Comparison of ENCODE assay signal across 1 cellular context in genomic region chr20:17919149-17919548, GRCh38.
TF ChIP-seq lines count a peak whose summit lies in the region.

No MANE protein-coding gene starts in this region.

TF ChIP-seq in A549, 52 proteins besides CTCF, POLR2A, EP300 and RAD21:
- TF ChIP-seq CHD4 (IDR thresholded peaks at IDR 0.05; ENCODE audit: borderline replicate concordance): no peak
- no peak for TF ChIP-seq RFX5 (IDR thresholded peaks at IDR 0.05)
- no peak for TF ChIP-seq HOXA7 (CRISPR knock-in tag; IDR thresholded peaks at IDR 0.05)
- TF ChIP-seq POLR2AphosphoS2 (conservative IDR thresholded peaks at IDR 0.05; ENCODE audit: low read length): no peak
- TF ChIP-seq PBX3 (IDR thresholded peaks at IDR 0.05): no peak
- TF ChIP-seq MAZ (IDR thresholded peaks at IDR 0.05; ENCODE audit: borderline replicate concordance, low read depth, low read length): no peak
- no peak for TF ChIP-seq FOXS1 (CRISPR knock-in tag; IDR thresholded peaks at IDR 0.05)
- no peak for TF ChIP-seq KDM1A (IDR thresholded peaks at IDR 0.05; ENCODE audit: low read depth)
- TF ChIP-seq JUNB (IDR thresholded peaks at IDR 0.05): no peak
- no peak for TF ChIP-seq HOXB13 (CRISPR knock-in tag; IDR thresholded peaks at IDR 0.05; ENCODE audit: low read depth)
- no peak for TF ChIP-seq HMGXB4 (CRISPR knock-in tag; IDR thresholded peaks at IDR 0.05; ENCODE audit: borderline replicate concordance)
- no peak for TF ChIP-seq MAX (IDR thresholded peaks at IDR 0.05)
- TF ChIP-seq PHF8 (IDR thresholded peaks at IDR 0.05; ENCODE audit: borderline replicate concordance, low read depth): no peak
